2 cellular contexts compared by ENCODE assay signal in genomic region chr16:4944333-4945281, GRCh38.
A peak's percentile ranks its signal among the peaks of the same experiment; 100 is the strongest.
TF ChIP-seq lines count a peak whose summit lies in the region.

No MANE protein-coding gene starts in this region.

TF ChIP-seq in HEK293, 187 proteins besides CTCF, POLR2A, EP300 and RAD21 (continued from another document and continues in another):
- TF ChIP-seq PRDM4 (tag by site-specific recombination; IDR thresholded peaks at IDR 0.05) (peak; percentile 71), ZNF658 (tag by site-specific recombination; IDR thresholded peaks at IDR 0.05) (no peak), ZNF747 (tag by site-specific recombination; IDR thresholded peaks at IDR 0.05) (no peak), ZNF23 (tag by site-specific recombination; IDR thresholded peaks at IDR 0.05; ENCODE audit: borderline replicate concordance) (no peak), ZNF791 (tag by site-specific recombination; IDR thresholded peaks at IDR 0.05) (no peak), ZBTB48 (tag by site-specific recombination; IDR thresholded peaks at IDR 0.05) (peak; percentile 89), ZNF707 (tag by site-specific recombination; IDR thresholded peaks at IDR 0.05) (no peak), ZNF623 (tag by site-specific recombination; IDR thresholded peaks at IDR 0.05) (peak; percentile 42), ZNF571 (tag by site-specific recombination; IDR thresholded peaks at IDR 0.05) (no peak), ZNF560 (tag by site-specific recombination; IDR thresholded peaks at IDR 0.05; ENCODE audit: borderline replicate concordance) (no peak), ZNF585B (tag by site-specific recombination; IDR thresholded peaks at IDR 0.05) (no peak), ZNF629 (tag by site-specific recombination; IDR thresholded peaks at IDR 0.05) (peak; percentile 97), ZNF660 (tag by site-specific recombination; IDR thresholded peaks at IDR 0.05) (peak; percentile 97), YY2 (tag by site-specific recombination; IDR thresholded peaks at IDR 0.05) (no peak), ZNF18 (tag by site-specific recombination; IDR thresholded peaks at IDR 0.05) (no peak), ZNF510 (tag by site-specific recombination; IDR thresholded peaks at IDR 0.05; ENCODE audit: insufficient replicate concordance) (no peak), ZBTB21 (tag by site-specific recombination; IDR thresholded peaks at IDR 0.05) (peak; percentile 93), ZNF830 (tag by site-specific recombination; IDR thresholded peaks at IDR 0.05; ENCODE audit: low read depth) (no peak), KLF10 (tag by site-specific recombination; IDR thresholded peaks at IDR 0.05) (peak; percentile 99), ZNF223 (tag by site-specific recombination; IDR thresholded peaks at IDR 0.05) (no peak), ZNF473 (tag by site-specific recombination; IDR thresholded peaks at IDR 0.05) (no peak), ZBTB44 (tag by site-specific recombination; IDR thresholded peaks at IDR 0.05) (peak; percentile 15; the same call in 1 of the 2 replicates), ZNF391 (tag by site-specific recombination; IDR thresholded peaks at IDR 0.05; ENCODE audit: borderline replicate concordance, low read depth) (peak; percentile 82; the same call in 1 of the 2 replicates), OSR2 (tag by site-specific recombination; IDR thresholded peaks at IDR 0.05) (peak; percentile 87), WT1 (tag by site-specific recombination; IDR thresholded peaks at IDR 0.05) (peak; percentile 93), GFI1B (tag by site-specific recombination; IDR thresholded peaks at IDR 0.05) (no peak), HOXA7 (CRISPR knock-in tag; IDR thresholded peaks at IDR 0.05; ENCODE audit: borderline replicate concordance) (no peak), BCL6B (tag by site-specific recombination; IDR thresholded peaks at IDR 0.05) (no peak), ZNF138 (tag by site-specific recombination; IDR thresholded peaks at IDR 0.05; ENCODE audit: borderline replicate concordance) (no peak)

TF ChIP-seq in HepG2, 621 proteins besides CTCF, POLR2A, EP300 and RAD21 (continued from another document and continues in another):
- no peak; the same call in 1 of the 2 replicates for TF ChIP-seq ZNF275 (CRISPR knock-in tag; IDR thresholded peaks at IDR 0.05; ENCODE audit: borderline replicate concordance)
- no peak for TF ChIP-seq ZNF296 (CRISPR knock-in tag; conservative IDR thresholded peaks at IDR 0.05)
- TF ChIP-seq NFIC (IDR thresholded peaks at IDR 0.05; ENCODE audit: low read length): peak; percentile 74
- no peak for TF ChIP-seq FOXO4 (CRISPR knock-in tag; conservative IDR thresholded peaks at IDR 0.05)
- no peak for TF ChIP-seq HOXA9 (CRISPR knock-in tag; IDR thresholded peaks at IDR 0.05; ENCODE audit: borderline replicate concordance)
- peak; percentile 87 for TF ChIP-seq KDM4B (CRISPR knock-in tag; IDR thresholded peaks at IDR 0.05)
- TF ChIP-seq DRAP1 (CRISPR knock-in tag; IDR thresholded peaks at IDR 0.05): no peak
- TF ChIP-seq ZFX (CRISPR knock-in tag; IDR thresholded peaks at IDR 0.05; ENCODE audit: low read depth): peak; percentile 77
- TF ChIP-seq ZBTB38 (CRISPR knock-in tag; IDR thresholded peaks at IDR 0.05): peak; percentile 78
- no peak for TF ChIP-seq FLYWCH1 (CRISPR knock-in tag; IDR thresholded peaks at IDR 0.05)
- peak; percentile 96 for TF ChIP-seq SP5 (CRISPR knock-in tag; IDR thresholded peaks at IDR 0.05; ENCODE audit: borderline replicate concordance, low read depth)
- no peak for TF ChIP-seq ZNF576 (CRISPR knock-in tag; IDR thresholded peaks at IDR 0.05)
- no peak for TF ChIP-seq MLLT10 (CRISPR knock-in tag; IDR thresholded peaks at IDR 0.05)
- peak; percentile 82 for TF ChIP-seq NCOA2 (CRISPR knock-in tag; IDR thresholded peaks at IDR 0.05)
- TF ChIP-seq BATF2 (CRISPR knock-in tag; IDR thresholded peaks at IDR 0.05): no peak
- TF ChIP-seq MEIS2 (CRISPR knock-in tag; IDR thresholded peaks at IDR 0.05): peak; percentile 83
- no peak for TF ChIP-seq LBX2 (CRISPR knock-in tag; IDR thresholded peaks at IDR 0.05; ENCODE audit: borderline replicate concordance)
- TF ChIP-seq ZNF775 (CRISPR knock-in tag; IDR thresholded peaks at IDR 0.05; ENCODE audit: borderline replicate concordance): no peak
- TF ChIP-seq ZC3H4 (CRISPR knock-in tag; IDR thresholded peaks at IDR 0.05; ENCODE audit: borderline replicate concordance): no peak
- no peak for TF ChIP-seq HNRNPH1 (optimal IDR thresholded peaks at IDR 0.05; ENCODE audit: low read depth, low read length)
- TF ChIP-seq SNAI1 (CRISPR knock-in tag; IDR thresholded peaks at IDR 0.05; ENCODE audit: borderline replicate concordance): no peak
- no peak for TF ChIP-seq ZNF329 (CRISPR knock-in tag; IDR thresholded peaks at IDR 0.05; ENCODE audit: low read depth)
- TF ChIP-seq MTF2 (CRISPR knock-in tag; IDR thresholded peaks at IDR 0.05; ENCODE audit: borderline replicate concordance): no peak
- TF ChIP-seq TBX2 (CRISPR knock-in tag; IDR thresholded peaks at IDR 0.05; ENCODE audit: borderline replicate concordance): peak; percentile 92
- peak; percentile 93 for TF ChIP-seq PAXIP1 (CRISPR knock-in tag; conservative IDR thresholded peaks at IDR 0.05)
- no peak for TF ChIP-seq ZNF773 (CRISPR knock-in tag; IDR thresholded peaks at IDR 0.05; ENCODE audit: borderline replicate concordance)
- no peak for TF ChIP-seq ZNF260 (CRISPR knock-in tag; IDR thresholded peaks at IDR 0.05; ENCODE audit: borderline replicate concordance, low read depth)
- no peak for TF ChIP-seq ZNF234 (CRISPR knock-in tag; conservative IDR thresholded peaks at IDR 0.05)
- no peak for TF ChIP-seq ZNF24 (IDR thresholded peaks at IDR 0.05)
- TF ChIP-seq EZH2 (conservative IDR thresholded peaks at IDR 0.05; ENCODE audit: low read depth, low read length): no peak
- no peak for TF ChIP-seq ZNF557 (CRISPR knock-in tag; IDR thresholded peaks at IDR 0.05)
- TF ChIP-seq DBP (CRISPR knock-in tag; IDR thresholded peaks at IDR 0.05; ENCODE audit: not compliant biosample characterization): no peak
- TF ChIP-seq ZGPAT (CRISPR knock-in tag; IDR thresholded peaks at IDR 0.05): peak; percentile 99
- no peak for TF ChIP-seq ZNF468 (CRISPR knock-in tag; IDR thresholded peaks at IDR 0.05)
- no peak for TF ChIP-seq NONO (IDR thresholded peaks at IDR 0.05)
- peak; percentile 55 for TF ChIP-seq NONO (CRISPR knock-in tag; conservative IDR thresholded peaks at IDR 0.05)
- peak; percentile 59; the same call in 1 of the 2 replicates for TF ChIP-seq BHLHE40 (IDR thresholded peaks at IDR 0.05; ENCODE audit: low read length)
- TF ChIP-seq REL (CRISPR knock-in tag; conservative IDR thresholded peaks at IDR 0.05): no peak
- TF ChIP-seq GZF1 (CRISPR knock-in tag; IDR thresholded peaks at IDR 0.05): no peak
- no peak for TF ChIP-seq E2F1 (CRISPR knock-in tag; IDR thresholded peaks at IDR 0.05)
- peak; percentile 47; the same call in 1 of the 2 replicates for TF ChIP-seq ZFP1 (CRISPR knock-in tag; IDR thresholded peaks at IDR 0.05)
- no peak for TF ChIP-seq ZNF160 (CRISPR knock-in tag; IDR thresholded peaks at IDR 0.05)
- TF ChIP-seq TFDP1 (CRISPR knock-in tag; IDR thresholded peaks at IDR 0.05; ENCODE audit: borderline replicate concordance): no peak
- TF ChIP-seq ZNF563 (CRISPR knock-in tag; IDR thresholded peaks at IDR 0.05): peak; percentile 67
- peak; percentile 92 for TF ChIP-seq SOX5 (CRISPR knock-in tag; IDR thresholded peaks at IDR 0.05; ENCODE audit: borderline replicate concordance)
